In genomic region chr5:112957970-112958773, GRCh38 we compare ENCODE assay signal across 8 cellular contexts. TPM values are rescaled to one million over a fixed set of nuclear protein-coding genes. Genes with fewer than 3 reads are reported as not detected.
DNase-seq lines count a peak whose midpoint lies in the region; ATAC-seq and TF ChIP-seq lines count a peak whose summit lies in the region.

No MANE protein-coding gene starts in this region.

- H3K4me1 Mint-ChIP-seq in chondrocyte (ENCODE audit: low read depth) (peaks cover 45% of the 10 kb centered on the region), neural crest cell (peaks cover 13% of the 10 kb centered on the region)

- TF ChIP-seq CTCF in A673 (conservative IDR thresholded peaks at IDR 0.05; ENCODE audit: low read depth, low read length) (no peak), chondrocyte (IDR thresholded peaks at IDR 0.05) (no peak), neural crest cell (conservative IDR thresholded peaks at IDR 0.05) (no peak)

- H3K27ac Mint-ChIP-seq in chondrocyte (ENCODE audit: unreplicated experiment) (peak overlapping the region; percentile 85), neural crest cell (ENCODE audit: unreplicated experiment) (peak overlapping the region; percentile 9)

- no peaks in the 10 kb centered on the region for H3K9me3 Mint-ChIP-seq in chondrocyte (ENCODE audit: low read depth)
- H3K9me3 Mint-ChIP-seq in neural crest cell = peaks cover 2% of the 10 kb centered on the region

- H3K36me3 Mint-ChIP-seq in chondrocyte (ENCODE audit: low read depth) (no peaks in the 10 kb centered on the region), neural crest cell (ENCODE audit: low read depth) (no peaks in the 10 kb centered on the region)

- no peak overlapping the region for H3K4me3 ChIP-seq in A673 (ENCODE audit: low read depth, low read length, poor library complexity, severe bottlenecking)

- H3K4me1 ChIP-seq in A673 (ENCODE audit: insufficient read depth, low read length, poor library complexity, severe bottlenecking) = peaks cover 22% of the 10 kb centered on the region

- no peaks in the 10 kb centered on the region for H3K36me3 ChIP-seq in A673 (ENCODE audit: insufficient read depth, low read length, poor library complexity, severe bottlenecking)

- H3K4me3 Mint-ChIP-seq in chondrocyte (ENCODE audit: unreplicated experiment) (no peak overlapping the region), neural crest cell (no peak overlapping the region)

- H3K27me3 Mint-ChIP-seq in chondrocyte (ENCODE audit: low read depth) (no peaks in the 10 kb centered on the region), neural crest cell (ENCODE audit: low read depth) (no peaks in the 10 kb centered on the region)

- no peak overlapping the region for H3K27ac ChIP-seq in A673 (ENCODE audit: low read depth, low read length, poor library complexity, severe bottlenecking)

- no TSS peak for BruUV-seq in A673 (replicated peaks; lab: Mats Ljungman, UMichigan)

- DNase-seq in A673 (ENCODE audit: low spot score) (peak; percentile 71), NCI-H446 treated with DMSO at 0.1 percent for 48 hours (lab: John Stamatoyannopoulos, UW) (peak; percentile 93), chondrocyte (ENCODE audit: low spot score) (no peak), neural crest cell (ENCODE audit: low read depth, low spot score) (no peak), NCI-H1930 (lab: John Stamatoyannopoulos, UW) (no peak), NCI-H2107 (lab: John Stamatoyannopoulos, UW) (no peak)

- POLR2A ChIA-PET in A673 (lab: Charles Lee; ENCODE audit: low non-redundant PET) = interaction anchor here (0.5 kb wide), 1 partner anchor 124 kb away, joined by 3 read pairs; no protein-coding TSS in a partner anchor

- no peaks in the 10 kb centered on the region for H3K27me3 ChIP-seq in A673 (replicated peaks; ENCODE audit: insufficient read depth, low read depth, low read length, poor library complexity)

- intact Hi-C loops in A673 (cut with micrococcal nuclease; ENCODE audit: unreplicated experiment) = no loop called here

- H3K9me3 ChIP-seq in A673 (ENCODE audit: low read depth, low read length, poor library complexity, severe bottlenecking) = no peaks in the 10 kb centered on the region

- CTCF ChIA-PET in A673 (lab: Charles Lee) = no interaction called here

- ATAC-seq in GM18508 (IDR thresholded peaks at IDR 0.05; ENCODE audit: insufficient read depth, unreplicated experiment) (peak; percentile 72), HG02798 (IDR thresholded peaks at IDR 0.05; ENCODE audit: poor library complexity, unreplicated experiment) (peak; percentile 91)

RNA-seq across cellular contexts. Expression of gene DCP2, which starts 18.4 kb away (rescaled TPM):
- total RNA-seq in A673 (2021) (73.5 and 78.0 TPM in 2 replicates), chondrocyte (37.3 to 47.1 TPM (median 40.1 TPM) in 3 replicates), neural crest cell (96.1 and 96.8 TPM in 2 replicates)

RNA-seq across cellular contexts. Expression of gene REEP5, which starts 36.1 kb away (rescaled TPM):
- total RNA-seq in A673 (2021) (42.8 and 50.5 TPM in 2 replicates), chondrocyte (75.6 to 89.6 TPM (median 87.6 TPM) in 3 replicates), neural crest cell (25.8 and 28.6 TPM in 2 replicates)

Comparison
In these comparisons a context has a peak if more than half of its experiments do, and no peak if none do; other contexts are left out.
1. DNase-seq: peak in A673 (single experiment) and NCI-H446 treated with DMSO at 0.1 percent for 48 hours (single experiment); none in chondrocyte (single experiment), neural crest cell (single experiment), NCI-H1930 (0 of 2) and NCI-H2107 (single experiment).